1 cellular context compared by ENCODE assay signal in genomic region chr5:78537821-78538220, GRCh38.
TF ChIP-seq lines count a peak whose summit lies in the region.

No MANE protein-coding gene starts in this region.

TF ChIP-seq in HepG2, 621 proteins besides CTCF, POLR2A, EP300 and RAD21 (continued from another document):
- TF ChIP-seq FOXP4 (CRISPR knock-in tag; IDR thresholded peaks at IDR 0.05): no peak
- TF ChIP-seq ZNF44 (CRISPR knock-in tag; IDR thresholded peaks at IDR 0.05): no peak
- no peak for TF ChIP-seq NFAT5 (CRISPR knock-in tag; IDR thresholded peaks at IDR 0.05)
- TF ChIP-seq MLXIP (CRISPR knock-in tag; IDR thresholded peaks at IDR 0.05; ENCODE audit: borderline replicate concordance): no peak
- peak; percentile 58; the same call in 1 of the 2 replicates for TF ChIP-seq SMC3 (IDR thresholded peaks at IDR 0.05; ENCODE audit: low read length)
- no peak for TF ChIP-seq MXD1 (CRISPR knock-in tag; IDR thresholded peaks at IDR 0.05)
- TF ChIP-seq ZBTB33 (CRISPR knock-in tag; IDR thresholded peaks at IDR 0.05): peak; percentile 83
- no peak for TF ChIP-seq XBP1 (CRISPR knock-in tag; IDR thresholded peaks at IDR 0.05)
- TF ChIP-seq STAG1 (CRISPR knock-in tag; IDR thresholded peaks at IDR 0.05): peak; percentile 76
- TF ChIP-seq ZNF143 (CRISPR knock-in tag; IDR thresholded peaks at IDR 0.05): no peak
- no peak for TF ChIP-seq ZNF224 (CRISPR knock-in tag; IDR thresholded peaks at IDR 0.05)
- no peak for TF ChIP-seq ZNF230 (CRISPR knock-in tag; IDR thresholded peaks at IDR 0.05)
- TF ChIP-seq NFYC (CRISPR knock-in tag; IDR thresholded peaks at IDR 0.05): no peak
- TF ChIP-seq PCBP2 (optimal IDR thresholded peaks at IDR 0.05; ENCODE audit: low read depth, low read length, poor library complexity, severe bottlenecking): no peak
- TF ChIP-seq ZNF274 (CRISPR knock-in tag; IDR thresholded peaks at IDR 0.05): no peak
- no peak for TF ChIP-seq ASH2L (IDR thresholded peaks at IDR 0.05; ENCODE audit: insufficient read length, low read depth, low read length)
